In genomic region chr18:3012920-3013810, GRCh38 we compare ENCODE assay signal across 8 cellular contexts. TPM values are rescaled to one million over a fixed set of nuclear protein-coding genes. Genes with fewer than 3 reads are reported as not detected.
DNase-seq lines count a peak whose midpoint lies in the region; ATAC-seq, FAIRE-seq and TF ChIP-seq lines count a peak whose summit lies in the region.

Gene LPIN2, minus strand, starts transcription at chr18:3013144. Its CDS starts 52,304 bp downstream, at chr18:2960840.

- H2AFZ ChIP-seq in IMR-90 (replicated peaks; ENCODE audit: low read length, poor library complexity): peak within 1 kb of the TSS; percentile 89
- peak within 1 kb of the TSS; percentile 97 for H2AFZ ChIP-seq in OCI-LY7 (ENCODE audit: low read length)
- peak within 1 kb of the TSS; percentile 70 for H2AFZ ChIP-seq in endothelial cell of umbilical vein (ENCODE audit: low read depth, low read length)

- TF ChIP-seq POLR2A in IMR-90 (IDR thresholded peaks at IDR 0.05; ENCODE audit: low read depth, low read length) (peak; percentile 85), endothelial cell of umbilical vein (IDR thresholded peaks at IDR 0.05; ENCODE audit: low read depth, low read length) (peak; percentile 61)

- H3K27me3 ChIP-seq in IMR-90 (ENCODE audit: control insufficient read depth, insufficient read depth, low read length) (no peaks in the 10 kb centered on the region), endothelial cell of umbilical vein (ENCODE audit: control insufficient read depth in 2 of 2, insufficient read depth in 2 of 2, low read length in 2 of 2) (no peaks in the 10 kb centered on the region)

- DNase-seq in DMS 273 treated with DMSO at 0.1 percent for 48 hours (lab: John Stamatoyannopoulos, UW) (peak; percentile 89), IMR-90 (peak; percentile 96), OCI-LY7 (ENCODE audit: low spot score) (peak; percentile 98), activated T-cell treated with anti-CD3 and anti-CD28 coated beads for 1 hour (ENCODE audit: low read depth) (peak; percentile 94), endothelial cell of umbilical vein (ENCODE audit: low read depth, low spot score) (peak; percentile 98), midbrain (lab: John Stamatoyannopoulos, UW) (peak; percentile 95)
- DNase-seq in stimulated activated CD8-positive, alpha-beta memory T cell treated with anti-CD3 and anti-CD28 coated beads, Interleukin-15, amount 100 ng/mL, for 48 hours (ENCODE audit: low read depth in 2 of 2): peak; percentile 94 to 95

- peaks cover 18 to 33% of the 10 kb centered on the region in 2 experiments; a peak in 3 of 4 replicates for H3K79me1 ChIP-seq in IMR-90 (ENCODE audit: low read depth in 1 of 2, low read length in 2 of 2)

- peak within 1 kb of the TSS; percentile 90 for H3K4ac ChIP-seq in IMR-90 (ENCODE audit: low read depth, low read length)

- 0 out of 2 replicates have a peak within 1 kb of the TSS, but pooled peaks have one; percentile 29 for H2BK20ac ChIP-seq in IMR-90 (ENCODE audit: low read depth, low read length)

- peak within 1 kb of the TSS; percentile 72 for H3K56ac ChIP-seq in IMR-90 (ENCODE audit: extremely low read depth, insufficient read depth, low read length)

- intact Hi-C loops in IMR-90 (cut with micrococcal nuclease) (loop anchor here (2.0 kb wide), 4 partner anchors 50 to 234 kb away; partner anchors contain the start of gene MYL12A), OCI-LY7 (cut with micrococcal nuclease; ENCODE audit: unreplicated experiment) (loop anchor here (1.0 to 10.0 kb wide), 3 partner anchors 116 to 432 kb away; no protein-coding TSS in a partner anchor), endothelial cell of umbilical vein (cut with micrococcal nuclease) (loop anchor here (1.0 to 5.0 kb wide), 6 partner anchors 32 to 356 kb away; partner anchors contain the start of genes MYL12B and SMCHD1)

- BruUV-seq in IMR-90 (replicated peaks; lab: Mats Ljungman, UMichigan) (no TSS peak), OCI-LY7 (replicated peaks; lab: Mats Ljungman, UMichigan) (no TSS peak), endothelial cell of umbilical vein (replicated peaks; lab: Mats Ljungman, UMichigan) (no TSS peak)

- peak; percentile 87 for FAIRE-seq in endothelial cell of umbilical vein (lab: Jason Lieb, UNC)

- H3K23ac ChIP-seq in IMR-90 (ENCODE audit: low read depth, low read length): peak within 1 kb of the TSS; percentile 78

- POLR2A ChIA-PET in IMR-90 (lab: Charles Lee; ENCODE audit: unreplicated experiment) (no interaction called here), OCI-LY7 (lab: Charles Lee) (no interaction called here), endothelial cell of umbilical vein (lab: Charles Lee) (no interaction called here)

- dilution Hi-C loops in IMR-90 (cut with HindIII; ENCODE audit: low sequenced_read_pairs, unreplicated experiment) (no loop called here), endothelial cell of umbilical vein (cut with MboI; ENCODE audit: extremely low pct_ligation_motif_present, low sequenced_read_pairs) (no loop called here)

- H2BK15ac ChIP-seq in IMR-90 (ENCODE audit: low read depth, low read length): peak within 1 kb of the TSS; percentile 79; the same call in 1 of the 3 replicates

- H4K20me1 ChIP-seq in IMR-90 (ENCODE audit: insufficient read depth, low read length) (peaks cover 17% of the 10 kb centered on the region; the same call in 1 of the 2 replicates), OCI-LY7 (ENCODE audit: insufficient read depth, low read length) (no peaks in the 10 kb centered on the region), endothelial cell of umbilical vein (replicated peaks; ENCODE audit: control insufficient read depth, extremely low read depth, insufficient read depth, low read length) (no peaks in the 10 kb centered on the region)

- peak within 1 kb of the TSS; percentile 92 for H3K14ac ChIP-seq in IMR-90 (replicated peaks; ENCODE audit: low read depth, low read length)

- H3K79me2 ChIP-seq in OCI-LY7 (ENCODE audit: insufficient read depth, low read depth, low read length) (peaks cover 17% of the 10 kb centered on the region; the same call in 1 of the 2 replicates), endothelial cell of umbilical vein (ENCODE audit: control insufficient read depth, insufficient read depth, low read length) (peaks cover 37% of the 10 kb centered on the region)

- H2BK120ac ChIP-seq in IMR-90 (ENCODE audit: low read depth, low read length): peak within 1 kb of the TSS; percentile 33; the same call in 1 of the 2 replicates

- peak; percentile 82 for ATAC-seq in GM21529 (IDR thresholded peaks at IDR 0.05; ENCODE audit: unreplicated experiment)
- peak; percentile 83 for ATAC-seq in IMR-90 (ENCODE audit: low read depth)

- H4K8ac ChIP-seq in IMR-90 (ENCODE audit: low read depth in 2 of 2, low read length in 2 of 2): peak within 1 kb of the TSS; percentile 46 to 58; a peak in 2 of 4 replicates

- TF ChIP-seq RAD21 in IMR-90 (IDR thresholded peaks at IDR 0.05; ENCODE audit: low read length): no peak

- CTCF ChIA-PET in IMR-90 (lab: Yijun Ruan, JAX) (no interaction called here), OCI-LY7 (lab: Charles Lee; ENCODE audit: unreplicated experiment) (no interaction called here), endothelial cell of umbilical vein (lab: Charles Lee) (interaction anchor here (0.7 to 3.3 kb wide), 4 partner anchors 50 to 116 kb away, joined by 3 to 51 read pairs (median 12); no protein-coding TSS in a partner anchor)

- H3K4me3 ChIP-seq in IMR-90 (ENCODE audit: insufficient read depth, low read depth, low read length): peak within 1 kb of the TSS; percentile 98
- peak within 1 kb of the TSS; percentile 72 for H3K4me3 ChIP-seq in OCI-LY7 (ENCODE audit: low read depth, low read length, poor library complexity, severe bottlenecking)
- H3K4me3 ChIP-seq in endothelial cell of umbilical vein (replicated peaks in 1 of 3; ENCODE audit: insufficient read depth in 1 of 3, low read depth in 1 of 3, low read length in 3 of 3): peak within 1 kb of the TSS; percentile 74 to 96 (median 94)

- peak within 1 kb of the TSS; percentile 97 for H3K9ac ChIP-seq in IMR-90 (ENCODE audit: low read depth, low read length)
- peak within 1 kb of the TSS; percentile 89 for H3K9ac ChIP-seq in endothelial cell of umbilical vein (replicated peaks; ENCODE audit: extremely low read depth, insufficient read depth, low read length)

- WGBS in IMR-90 (ENCODE audit: extremely low coverage in 2 of 2, insufficient read length in 1 of 2), 2 experiments: 0% methylated on average over 12 of the region's 93 CpGs; no CpG with 5 or more reads in 1 of the 2 experiments

- peaks cover 17% of the 10 kb centered on the region for H3K9me1 ChIP-seq in IMR-90 (ENCODE audit: insufficient read depth, low read length)
- no peaks in the 10 kb centered on the region for H3K9me1 ChIP-seq in endothelial cell of umbilical vein (replicated peaks; ENCODE audit: control insufficient read depth, extremely low read depth, insufficient read depth, low read length)

- H3K36me3 ChIP-seq in IMR-90 (ENCODE audit: control insufficient read depth, insufficient read depth, low read length): peaks cover 14% of the 10 kb centered on the region
- H3K36me3 ChIP-seq in OCI-LY7 (ENCODE audit: insufficient read depth, low read length): peaks cover 26% of the 10 kb centered on the region; the same call in 1 of the 2 replicates
- H3K36me3 ChIP-seq in endothelial cell of umbilical vein (ENCODE audit: control insufficient read depth in 2 of 2, extremely low read depth in 1 of 2, insufficient read depth in 2 of 2, low read length in 2 of 2): no peaks in the 10 kb centered on the region

- TF ChIP-seq CTCF in IMR-90 (conservative IDR thresholded peaks at IDR 0.05; ENCODE audit: low read depth, low read length): no peak
- TF ChIP-seq CTCF in OCI-LY7 (conservative IDR thresholded peaks at IDR 0.05; ENCODE audit: low read length): no peak
- TF ChIP-seq CTCF in endothelial cell of umbilical vein (IDR thresholded peaks at IDR 0.05; ENCODE audit: extremely low read depth in 1 of 2, insufficient read depth in 1 of 2, low read depth in 1 of 2, low read length in 2 of 2): no peak

- no peaks in the 10 kb centered on the region for H3K9me3 ChIP-seq in IMR-90 (ENCODE audit: control insufficient read depth, insufficient read depth, low read length)
- no peaks in the 10 kb centered on the region for H3K9me3 ChIP-seq in OCI-LY7 (ENCODE audit: low read length)
- H3K9me3 ChIP-seq in endothelial cell of umbilical vein (replicated peaks; ENCODE audit: control insufficient read depth, insufficient read depth, low read length): no peaks in the 10 kb centered on the region

- H2AK9ac ChIP-seq in IMR-90 (replicated peaks; ENCODE audit: low read depth, low read length, poor library complexity): peak within 1 kb of the TSS; percentile 89

- peak within 1 kb of the TSS; percentile 79 for H3K18ac ChIP-seq in IMR-90 (ENCODE audit: low read depth, low read length)

- no peaks in the 10 kb centered on the region for H3K9me2 ChIP-seq in OCI-LY7 (ENCODE audit: insufficient read depth, low read length)

- peak within 1 kb of the TSS; percentile 92 for H2BK5ac ChIP-seq in IMR-90 (ENCODE audit: low read depth, low read length, poor library complexity, severe bottlenecking)

- H3K27ac ChIP-seq in IMR-90 (ENCODE audit: insufficient read depth, low read length) (peak within 1 kb of the TSS; percentile 96), OCI-LY7 (ENCODE audit: low read depth, low read length, poor library complexity, severe bottlenecking) (peak within 1 kb of the TSS; percentile 50), endothelial cell of umbilical vein (ENCODE audit: insufficient read depth, low read depth, low read length) (peak within 1 kb of the TSS; percentile 90)

- peak within 1 kb of the TSS; percentile 67; the same call in 1 of the 2 replicates for H4K5ac ChIP-seq in IMR-90 (ENCODE audit: low read depth, low read length)

- H4K91ac ChIP-seq in IMR-90 (ENCODE audit: insufficient read depth, low read depth, low read length): peak within 1 kb of the TSS; percentile 49

- in situ Hi-C loops in IMR-90 (cut with MboI; ENCODE audit: low sequenced_read_pairs): no loop called here

- peak within 1 kb of the TSS; percentile 26; the same call in 1 of the 2 replicates for H2AK5ac ChIP-seq in IMR-90 (ENCODE audit: low read depth, low read length)

- H3K4me1 ChIP-seq in IMR-90 (ENCODE audit: control insufficient read depth, insufficient read depth, low read length) (peaks cover 20% of the 10 kb centered on the region), OCI-LY7 (ENCODE audit: insufficient read depth, low read length, poor library complexity, severe bottlenecking) (peaks cover 51% of the 10 kb centered on the region), endothelial cell of umbilical vein (ENCODE audit: control insufficient read depth, extremely low read depth, insufficient read depth, low read length) (peaks cover 67% of the 10 kb centered on the region)

- H3K4me2 ChIP-seq in IMR-90 (ENCODE audit: low read depth, low read length) (peak within 1 kb of the TSS; percentile 92), OCI-LY7 (ENCODE audit: low read length) (peak within 1 kb of the TSS; percentile 81), endothelial cell of umbilical vein (ENCODE audit: insufficient read depth, low read length) (peak within 1 kb of the TSS; percentile 98)

RNA-seq across cellular contexts. Expression of gene LPIN2, which starts in this region (rescaled TPM):
- total RNA-seq in IMR-90 (2012; rRNA removed) (21.9 and 23.9 TPM in 2 replicates), OCI-LY7 (2022) (16.9 and 18.9 TPM in 2 replicates), endothelial cell of umbilical vein (21.8 and 24.4 TPM in 2 replicates)
- polyA plus RNA-seq in IMR-90 (2012; rRNA removed) (14.4 and 16.2 TPM in 2 replicates), endothelial cell of umbilical vein (11.1 and 14.7 TPM in 2 replicates)
- polyA plus RNA-seq in IMR-90 (2012; cell fraction: cytosol; rRNA removed): 8.0 and 9.9 TPM in 2 replicates
- 15.7 and 29.0 TPM in 2 replicates for polyA plus RNA-seq in IMR-90 (2012; cell fraction: nucleus; rRNA removed; ENCODE audit: low replicate concordance)
- total RNA-seq in OCI-LY7 (2014; rRNA removed; shearing (Covaris generic)): 18.7 and 20.1 TPM in 2 replicates
- 12.0 and 13.7 TPM in 2 replicates for polyA plus RNA-seq in endothelial cell of umbilical vein (2011; cell fraction: cytosol; rRNA removed)
- 45.1 and 51.0 TPM in 2 replicates for polyA plus RNA-seq in endothelial cell of umbilical vein (2011; cell fraction: nucleus; rRNA removed)
- polyA plus RNA-seq in endothelial cell of umbilical vein (2012): 23.9 and 25.0 TPM in 2 replicates
- polyA minus RNA-seq in endothelial cell of umbilical vein: 23.8 and 28.8 TPM in 2 replicates
- 22.9 TPM for polyA minus RNA-seq in endothelial cell of umbilical vein (2011; cell fraction: cytosol; rRNA and poly(A)+ RNA removed)
- polyA minus RNA-seq in endothelial cell of umbilical vein (2011; cell fraction: nucleus; rRNA and poly(A)+ RNA removed): 29.2 and 30.8 TPM in 2 replicates

Comparison
In these comparisons a context has a peak if more than half of its experiments do, and no peak if none do; other contexts are left out.
1. Peak in every context shown above with its lines: DNase-seq, ATAC-seq, H3K4me3 ChIP-seq and H3K27ac ChIP-seq.